In genomic region chr11:116473236-116473769, GRCh38 we compare ENCODE assay signal across 1 cellular context.
TF ChIP-seq lines count a peak whose summit lies in the region.

No MANE protein-coding gene starts in this region.

TF ChIP-seq in GM23338, 12 proteins besides CTCF, POLR2A, EP300 and RAD21 (continued from another document):
- TF ChIP-seq, protein P1, sequence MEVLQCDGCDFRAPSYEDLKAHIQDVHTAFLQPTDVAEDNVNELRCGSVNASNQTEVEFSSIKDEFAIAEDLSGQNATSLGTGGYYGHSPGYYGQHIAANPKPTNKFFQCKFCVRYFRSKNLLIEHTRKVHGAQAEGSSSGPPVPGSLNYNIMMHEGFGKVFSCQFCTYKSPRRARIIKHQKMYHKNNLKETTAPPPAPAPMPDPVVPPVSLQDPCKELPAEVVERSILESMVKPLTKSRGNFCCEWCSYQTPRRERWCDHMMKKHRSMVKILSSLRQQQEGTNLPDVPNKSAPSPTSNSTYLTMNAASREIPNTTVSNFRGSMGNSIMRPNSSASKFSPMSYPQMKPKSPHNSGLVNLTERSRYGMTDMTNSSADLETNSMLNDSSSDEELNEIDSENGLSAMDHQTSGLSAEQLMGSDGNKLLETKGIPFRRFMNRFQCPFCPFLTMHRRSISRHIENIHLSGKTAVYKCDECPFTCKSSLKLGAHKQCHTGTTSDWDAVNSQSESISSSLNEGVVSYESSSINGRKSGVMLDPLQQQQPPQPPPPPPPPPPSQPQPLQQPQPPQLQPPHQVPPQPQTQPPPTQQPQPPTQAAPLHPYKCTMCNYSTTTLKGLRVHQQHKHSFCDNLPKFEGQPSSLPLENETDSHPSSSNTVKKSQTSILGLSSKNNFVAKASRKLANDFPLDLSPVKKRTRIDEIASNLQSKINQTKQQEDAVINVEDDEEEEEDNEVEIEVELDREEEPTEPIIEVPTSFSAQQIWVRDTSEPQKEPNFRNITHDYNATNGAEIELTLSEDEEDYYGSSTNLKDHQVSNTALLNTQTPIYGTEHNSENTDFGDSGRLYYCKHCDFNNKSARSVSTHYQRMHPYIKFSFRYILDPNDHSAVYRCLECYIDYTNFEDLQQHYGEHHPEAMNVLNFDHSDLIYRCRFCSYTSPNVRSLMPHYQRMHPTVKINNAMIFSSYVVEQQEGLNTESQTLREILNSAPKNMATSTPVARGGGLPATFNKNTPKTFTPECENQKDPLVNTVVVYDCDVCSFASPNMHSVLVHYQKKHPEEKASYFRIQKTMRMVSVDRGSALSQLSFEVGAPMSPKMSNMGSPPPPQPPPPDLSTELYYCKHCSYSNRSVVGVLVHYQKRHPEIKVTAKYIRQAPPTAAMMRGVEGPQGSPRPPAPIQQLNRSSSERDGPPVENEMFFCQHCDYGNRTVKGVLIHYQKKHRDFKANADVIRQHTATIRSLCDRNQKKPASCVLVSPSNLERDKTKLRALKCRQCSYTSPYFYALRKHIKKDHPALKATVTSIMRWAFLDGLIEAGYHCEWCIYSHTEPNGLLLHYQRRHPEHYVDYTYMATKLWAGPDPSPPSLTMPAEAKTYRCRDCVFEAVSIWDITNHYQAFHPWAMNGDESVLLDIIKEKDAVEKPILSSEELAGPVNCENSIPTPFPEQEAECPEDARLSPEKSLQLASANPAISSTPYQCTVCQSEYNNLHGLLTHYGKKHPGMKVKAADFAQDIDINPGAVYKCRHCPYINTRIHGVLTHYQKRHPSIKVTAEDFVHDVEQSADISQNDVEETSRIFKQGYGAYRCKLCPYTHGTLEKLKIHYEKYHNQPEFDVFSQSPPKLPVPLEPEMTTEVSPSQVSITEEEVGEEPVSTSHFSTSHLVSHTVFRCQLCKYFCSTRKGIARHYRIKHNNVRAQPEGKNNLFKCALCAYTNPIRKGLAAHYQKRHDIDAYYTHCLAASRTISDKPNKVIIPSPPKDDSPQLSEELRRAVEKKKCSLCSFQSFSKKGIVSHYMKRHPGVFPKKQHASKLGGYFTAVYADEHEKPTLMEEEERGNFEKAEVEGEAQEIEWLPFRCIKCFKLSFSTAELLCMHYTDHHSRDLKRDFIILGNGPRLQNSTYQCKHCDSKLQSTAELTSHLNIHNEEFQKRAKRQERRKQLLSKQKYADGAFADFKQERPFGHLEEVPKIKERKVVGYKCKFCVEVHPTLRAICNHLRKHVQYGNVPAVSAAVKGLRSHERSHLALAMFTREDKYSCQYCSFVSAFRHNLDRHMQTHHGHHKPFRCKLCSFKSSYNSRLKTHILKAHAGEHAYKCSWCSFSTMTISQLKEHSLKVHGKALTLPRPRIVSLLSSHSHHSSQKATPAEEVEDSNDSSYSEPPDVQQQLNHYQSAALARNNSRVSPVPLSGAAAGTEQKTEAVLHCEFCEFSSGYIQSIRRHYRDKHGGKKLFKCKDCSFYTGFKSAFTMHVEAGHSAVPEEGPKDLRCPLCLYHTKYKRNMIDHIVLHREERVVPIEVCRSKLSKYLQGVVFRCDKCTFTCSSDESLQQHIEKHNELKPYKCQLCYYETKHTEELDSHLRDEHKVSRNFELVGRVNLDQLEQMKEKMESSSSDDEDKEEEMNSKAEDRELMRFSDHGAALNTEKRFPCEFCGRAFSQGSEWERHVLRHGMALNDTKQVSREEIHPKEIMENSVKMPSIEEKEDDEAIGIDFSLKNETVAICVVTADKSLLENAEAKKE (CRISPR knock-in tag; IDR thresholded peaks at IDR 0.05) = no peak
- TF ChIP-seq EZH2 (IDR thresholded peaks at IDR 0.05; ENCODE audit: low read depth, unreplicated experiment) (no peak), EZH2phosphoT487 (IDR thresholded peaks at IDR 0.05; ENCODE audit: unreplicated experiment) (no peak), POLR2AphosphoS5 (IDR thresholded peaks at IDR 0.05; ENCODE audit: low read depth) (no peak), ETS1 (IDR thresholded peaks at IDR 0.05) (no peak)
